Comparison of ENCODE assay signal across 1 cellular context in genomic region chr14:80003138-80003537, GRCh38.
TF ChIP-seq lines count a peak whose summit lies in the region.

No MANE protein-coding gene starts in this region.

TF ChIP-seq in HepG2, 621 proteins besides CTCF, POLR2A, EP300 and RAD21 (continued from another document and continues in another):
- TF ChIP-seq KIAA2018 (CRISPR knock-in tag; IDR thresholded peaks at IDR 0.05; ENCODE audit: borderline replicate concordance) (no peak), KDM6A (CRISPR knock-in tag; IDR thresholded peaks at IDR 0.05; ENCODE audit: low read depth) (0 out of 2 replicates have a peak, but pooled peaks have one; percentile 14), ZNF232 (CRISPR knock-in tag; IDR thresholded peaks at IDR 0.05; ENCODE audit: borderline replicate concordance) (no peak), SKI (IDR thresholded peaks at IDR 0.05; ENCODE audit: partially characterized antibody) (peak; percentile 63), ZNF281 (CRISPR knock-in tag; IDR thresholded peaks at IDR 0.05; ENCODE audit: borderline replicate concordance) (peak; percentile 34; the same call in 1 of the 2 replicates), TBX2 (CRISPR knock-in tag; IDR thresholded peaks at IDR 0.05; ENCODE audit: borderline replicate concordance) (peak; percentile 80), TEF (CRISPR knock-in tag; IDR thresholded peaks at IDR 0.05) (no peak), DPF2 (CRISPR knock-in tag; IDR thresholded peaks at IDR 0.05; ENCODE audit: borderline replicate concordance, low read depth) (0 out of 2 replicates have a peak, but pooled peaks have one; percentile 22), FLYWCH1 (CRISPR knock-in tag; IDR thresholded peaks at IDR 0.05) (no peak), TBX3 (IDR thresholded peaks at IDR 0.05; ENCODE audit: borderline replicate concordance) (peak; percentile 98), RXRB (CRISPR knock-in tag; IDR thresholded peaks at IDR 0.05; ENCODE audit: borderline replicate concordance) (peak; percentile 79), MBD4 (IDR thresholded peaks at IDR 0.05; ENCODE audit: borderline replicate concordance, low read length) (peak; percentile 79; the same call in 1 of the 2 replicates), USF2 (IDR thresholded peaks at IDR 0.05; ENCODE audit: low read depth, low read length) (no peak), USF2 (CRISPR knock-in tag; IDR thresholded peaks at IDR 0.05; ENCODE audit: borderline replicate concordance) (no peak), ZFP36L1 (CRISPR knock-in tag; IDR thresholded peaks at IDR 0.05) (peak; percentile 46; the same call in 1 of the 2 replicates), ZNF546 (CRISPR knock-in tag; conservative IDR thresholded peaks at IDR 0.05) (no peak), ZBTB25 (CRISPR knock-in tag; IDR thresholded peaks at IDR 0.05) (peak; percentile 39; the same call in 1 of the 2 replicates), SMARCE1 (IDR thresholded peaks at IDR 0.05; ENCODE audit: borderline replicate concordance) (no peak), ZNF639 (CRISPR knock-in tag; conservative IDR thresholded peaks at IDR 0.05) (no peak), ZNF614 (CRISPR knock-in tag; IDR thresholded peaks at IDR 0.05; ENCODE audit: borderline replicate concordance) (peak; percentile 90; the same call in 1 of the 2 replicates), ZNF609 (CRISPR knock-in tag; IDR thresholded peaks at IDR 0.05; ENCODE audit: borderline replicate concordance) (peak; percentile 98), CBX5 (CRISPR knock-in tag; IDR thresholded peaks at IDR 0.05; ENCODE audit: borderline replicate concordance) (no peak), ARID4A (CRISPR knock-in tag; IDR thresholded peaks at IDR 0.05; ENCODE audit: borderline replicate concordance) (no peak), ZNF878 (CRISPR knock-in tag; IDR thresholded peaks at IDR 0.05) (peak; percentile 60; the same call in 1 of the 2 replicates), GATAD1 (CRISPR knock-in tag; IDR thresholded peaks at IDR 0.05) (0 out of 2 replicates have a peak, but pooled peaks have one; percentile 34)
